ENCODE assay signal across 17 cellular contexts in genomic region chr6:25968769-25969168, GRCh38. TPM values are rescaled to one million over a fixed set of nuclear protein-coding genes. Genes with fewer than 3 reads are reported as not detected.
DNase-seq lines count a peak whose midpoint lies in the region; ATAC-seq lines count a peak whose summit lies in the region.
"Had no signal": no experiment of that assay in that cellular context is flagged by ENCODE, and none has a peak within 500 bp of the region (broad histone marks: within the 10 kb centered on the region; RNA-seq: fewer than 3 reads in every experiment).

No MANE protein-coding gene starts in this region.

- no peaks in the 10 kb centered on the region for H3K9me3 ChIP-seq in naive thymus-derived CD4-positive, alpha-beta T cell (ENCODE audit: control insufficient read depth in 2 of 3, low read length in 3 of 3)
- H3K9me3 ChIP-seq: heart right ventricle had no signal

- H3K27ac Mint-ChIP-seq in central memory CD8-positive, alpha-beta T cell (ENCODE audit: low read depth) = peak overlapping the region; percentile 22
- peak overlapping the region in 6 of 9 donors; percentile 10 to 76 (median 54) for H3K27ac Mint-ChIP-seq in naive thymus-derived CD4-positive, alpha-beta T cell
- H3K27ac Mint-ChIP-seq: H9 had no signal

- DNase-seq in Ammon's horn (ENCODE audit: low spot score) (peak; percentile 19), GM04503 (ENCODE audit: low read depth) (peak; percentile 42), NCI-H526 (lab: John Stamatoyannopoulos, UW) (no peak), COLO668 (lab: John Stamatoyannopoulos, UW; ENCODE audit: unreplicated experiment) (no peak), amygdala (lab: John Stamatoyannopoulos, UW) (no peak)
- DNase-seq in central memory CD8-positive, alpha-beta T cell (ENCODE audit: low spot score in 2 of 2) = no peak
- DNase-seq in naive thymus-derived CD4-positive, alpha-beta T cell = no peak
- DNase-seq: H9, heart right ventricle, NCI-H748 treated with DMSO at 0.1 percent for 48 hours, SHP77 had no signal

- peaks cover 21 to 77% (median 50%) of the 10 kb centered on the region in 3 experiments for H3K36me3 ChIP-seq in naive thymus-derived CD4-positive, alpha-beta T cell (ENCODE audit: control insufficient read depth in 2 of 3, insufficient read depth in 3 of 3, low read length in 3 of 3)

- intact Hi-C loops in naive thymus-derived CD4-positive, alpha-beta T cell (cut with micrococcal nuclease) = loop anchor here in 1 of 2 donors (10.0 kb wide), 1 partner anchor 834 kb away; no protein-coding TSS in a partner anchor

- H3K36me3 Mint-ChIP-seq in central memory CD8-positive, alpha-beta T cell (ENCODE audit: insufficient read depth) = peaks cover 76% of the 10 kb centered on the region
- peaks cover 40 to 73% (median 65%) of the 10 kb centered on the region in 5 donors for H3K36me3 Mint-ChIP-seq in naive thymus-derived CD4-positive, alpha-beta T cell

- POLR2A ChIA-PET in naive thymus-derived CD4-positive, alpha-beta T cell (lab: Charles Lee) = interaction anchor here (0.6 to 1.0 kb wide), 5 partner anchors 11 to 75 kb away, joined by 3 read pairs; no protein-coding TSS in a partner anchor

- H3K4me1 Mint-ChIP-seq in central memory CD8-positive, alpha-beta T cell = peaks cover 77% of the 10 kb centered on the region
- H3K4me1 Mint-ChIP-seq in naive thymus-derived CD4-positive, alpha-beta T cell = peaks cover 54 to 90% (median 79%) of the 10 kb centered on the region in 7 donors

- H3K4me1 ChIP-seq in naive thymus-derived CD4-positive, alpha-beta T cell (ENCODE audit: control insufficient read depth in 2 of 2, insufficient read depth in 2 of 2, low read length in 2 of 2) = peaks cover 39 to 57% of the 10 kb centered on the region in 2 donors

- CTCF ChIA-PET in naive thymus-derived CD4-positive, alpha-beta T cell (lab: Charles Lee) = interaction anchor here (0.6 to 1.5 kb wide), 4 partner anchors 14 to 37 kb away, joined by 3 to 6 read pairs (median 4); no protein-coding TSS in a partner anchor

- no peak overlapping the region for H3K4me3 ChIP-seq in naive thymus-derived CD4-positive, alpha-beta T cell (ENCODE audit: low read length)
- H3K4me3 ChIP-seq: heart right ventricle, lung had no signal

- no peak overlapping the region for H3K4me3 Mint-ChIP-seq in central memory CD8-positive, alpha-beta T cell
- peak overlapping the region in 7 of 10 donors; percentile 42 to 96 (median 71) for H3K4me3 Mint-ChIP-seq in naive thymus-derived CD4-positive, alpha-beta T cell
- H3K4me3 Mint-ChIP-seq: H9 had no signal

- no peak overlapping the region for H3K27ac ChIP-seq in naive thymus-derived CD4-positive, alpha-beta T cell (ENCODE audit: low read depth, low read length)
- H3K27ac ChIP-seq: VCaP had no signal

- H3K27me3 ChIP-seq in naive thymus-derived CD4-positive, alpha-beta T cell (ENCODE audit: control insufficient read depth in 2 of 2, insufficient read depth in 2 of 2, low read length in 2 of 2) = no peaks in the 10 kb centered on the region
- H3K27me3 ChIP-seq: heart right ventricle had no signal

- H3K9me3 Mint-ChIP-seq in central memory CD8-positive, alpha-beta T cell = no peaks in the 10 kb centered on the region
- H3K9me3 Mint-ChIP-seq in naive thymus-derived CD4-positive, alpha-beta T cell = no peaks in the 10 kb centered on the region
- H3K9me3 Mint-ChIP-seq: H9 had no signal

- ATAC-seq in central memory CD8-positive, alpha-beta T cell (replicated peaks; ENCODE audit: extremely low read depth, poor library complexity, severe bottlenecking) = no peak
- no peak for ATAC-seq in naive thymus-derived CD4-positive, alpha-beta T cell

- no peaks in the 10 kb centered on the region for H3K27me3 Mint-ChIP-seq in central memory CD8-positive, alpha-beta T cell
- no peaks in the 10 kb centered on the region for H3K27me3 Mint-ChIP-seq in naive thymus-derived CD4-positive, alpha-beta T cell

RNA-seq across cellular contexts. Expression of gene TRIM38, which starts 6.2 kb away (rescaled TPM):
- total RNA-seq in naive thymus-derived CD4-positive, alpha-beta T cell = 10 to 100 TPM; 17.4 to 32.8 (median 29.9) TPM
- polyA plus RNA-seq in naive thymus-derived CD4-positive, alpha-beta T cell = 1 to 10 TPM; 4.4 to 9.5 TPM

RNA-seq across cellular contexts. Expression of gene SLC17A2, which starts 38.3 kb away (rescaled TPM):
- under 1 TPM in 1 of 5 experiments, not detected in 4; 0.15 TPM for total RNA-seq in naive thymus-derived CD4-positive, alpha-beta T cell
- polyA plus RNA-seq in naive thymus-derived CD4-positive, alpha-beta T cell = not detected
- total RNA-seq: dermis microvascular lymphatic vessel endothelial cell, H9, heart right ventricle, HT1080, lung, pulmonary artery endothelial cell, subcutaneous adipose tissue had no signal
- polyA plus RNA-seq: heart right ventricle, lung had no signal

Comparison
In these comparisons a context has a peak if more than half of its experiments do, and no peak if none do; other contexts are left out.
1. DNase-seq: peak in Ammon's horn (single experiment) and GM04503 (single experiment); none in central memory CD8-positive, alpha-beta T cell (0 of 2), naive thymus-derived CD4-positive, alpha-beta T cell (0 of 9), NCI-H526 (0 of 2), COLO668 (single experiment) and amygdala (0 of 56).